8 cellular contexts compared by ENCODE assay signal in genomic region chr4:39181905-39182638, GRCh38. TPM values are rescaled to one million over a fixed set of nuclear protein-coding genes. Genes with fewer than 3 reads are reported as not detected.
DNase-seq lines count a peak whose midpoint lies in the region; ATAC-seq and TF ChIP-seq lines count a peak whose summit lies in the region.

TSS of gene WDR19 (plus strand) at chr4:39182529. CDS start at chr4:39182558, 29 bp downstream.

- H3K36me3 ChIP-seq in right atrium auricular region (no peaks in the 10 kb centered on the region), psoas muscle (ENCODE audit: insufficient read depth in 1 of 2, low read depth in 1 of 2) (peaks cover 0 to 9% of the 10 kb centered on the region in 2 donors), uterus (no peaks in the 10 kb centered on the region)

- in situ Hi-C loops in GM13977 (cut with MboI; ENCODE audit: low pct_unique_long_range_greater_than_20kb, low sequenced_read_pairs, unreplicated experiment): no loop called here

- peak within 1 kb of the TSS; percentile 69 to 78 for H3K27ac ChIP-seq in right atrium auricular region
- H3K27ac ChIP-seq in psoas muscle: peak within 1 kb of the TSS; percentile 87
- peak within 1 kb of the TSS; percentile 76 to 80 for H3K27ac ChIP-seq in uterus

- peaks cover 10% of the 10 kb centered on the region for H3K27me3 Mint-ChIP-seq in T-helper 1 cell treated with Interleukin-12 subunit alpha and Interleukin-12 subunit beta and Interleukin-4 antibody, amounts not matched to agents 30 μg/mL and 1 μg/mL, for 36 hours (ENCODE audit: low read depth)

- H3K27me3 ChIP-seq in right atrium auricular region (no peaks in the 10 kb centered on the region), psoas muscle (ENCODE audit: insufficient read depth in 3 of 3, low read length in 2 of 3) (no peaks in the 10 kb centered on the region), uterus (no peaks in the 10 kb centered on the region)

- peaks cover 1% of the 10 kb centered on the region for H3K36me3 Mint-ChIP-seq in T-helper 1 cell treated with Interleukin-12 subunit alpha and Interleukin-12 subunit beta and Interleukin-4 antibody, amounts not matched to agents 30 μg/mL and 1 μg/mL, for 36 hours (ENCODE audit: low read depth)

- WGBS in psoas muscle, 3 donors: 0% methylated on average over 48 of the region's 48 CpGs

- no peak within 1 kb of the TSS for H3K4me3 Mint-ChIP-seq in T-helper 1 cell treated with Interleukin-12 subunit alpha and Interleukin-12 subunit beta and Interleukin-4 antibody, amounts not matched to agents 30 μg/mL and 1 μg/mL, for 36 hours

- peaks cover 7% of the 10 kb centered on the region for H3K4me1 Mint-ChIP-seq in T-helper 1 cell treated with Interleukin-12 subunit alpha and Interleukin-12 subunit beta and Interleukin-4 antibody, amounts not matched to agents 30 μg/mL and 1 μg/mL, for 36 hours (ENCODE audit: low read depth)

- H3K9me3 ChIP-seq in right atrium auricular region (no peaks in the 10 kb centered on the region), psoas muscle (no peaks in the 10 kb centered on the region), uterus (no peaks in the 10 kb centered on the region)

- H3K9me3 Mint-ChIP-seq in T-helper 1 cell treated with Interleukin-12 subunit alpha and Interleukin-12 subunit beta and Interleukin-4 antibody, amounts not matched to agents 30 μg/mL and 1 μg/mL, for 36 hours: no peaks in the 10 kb centered on the region

- ATAC-seq in HG02884 (IDR thresholded peaks at IDR 0.05; ENCODE audit: unreplicated experiment): peak; percentile 97
- peak; percentile 99 to 100 (median 100) for ATAC-seq in psoas muscle

- H3K27ac Mint-ChIP-seq in T-helper 1 cell treated with Interleukin-12 subunit alpha and Interleukin-12 subunit beta and Interleukin-4 antibody, amounts not matched to agents 30 μg/mL and 1 μg/mL, for 36 hours: peak within 1 kb of the TSS; percentile 8

- peak; percentile 63 for TF ChIP-seq CTCF in GM13977 (IDR thresholded peaks at IDR 0.05; ENCODE audit: extremely low read depth, insufficient read depth, missing control alignments)
- TF ChIP-seq CTCF in right atrium auricular region (IDR thresholded peaks at IDR 0.05): peak in 1 of 2 donors; percentile 55
- TF ChIP-seq CTCF in psoas muscle (IDR thresholded peaks at IDR 0.05): peak; percentile 48
- peak; percentile 42 to 66 (median 50) for TF ChIP-seq CTCF in uterus (IDR thresholded peaks at IDR 0.05)

- peak; percentile 95 for DNase-seq in GM13977 (ENCODE audit: low spot score)
- DNase-seq in NCI-H1694 (lab: John Stamatoyannopoulos, UW): peak; percentile 96
- DNase-seq in anterior cingulate cortex (lab: John Stamatoyannopoulos, UW): peak; percentile 93 to 100 (median 99)
- DNase-seq in right atrium auricular region (ENCODE audit: low spot score): peak; percentile 99
- DNase-seq in psoas muscle: peak; percentile 99
- peak; percentile 98 for DNase-seq in uterus

- intact Hi-C loops in psoas muscle (cut with DNase I) (loop anchor here in 1 of 2 donors (5.0 kb wide), 1 partner anchor 235 kb away; no protein-coding TSS in a partner anchor), uterus (cut with DNase I; ENCODE audit: low total_unique reads) (no loop called here)

- TF ChIP-seq POLR2A in uterus (IDR thresholded peaks at IDR 0.05): peak; percentile 33 to 56

- H3K4me1 ChIP-seq in right atrium auricular region (peaks cover 0 to 14% of the 10 kb centered on the region in 2 donors), psoas muscle (peaks cover 14% of the 10 kb centered on the region), uterus (no peaks in the 10 kb centered on the region)

- H3K4me3 ChIP-seq in right atrium auricular region (peak within 1 kb of the TSS; percentile 62 to 82), psoas muscle (peak within 1 kb of the TSS; percentile 88), uterus (peak within 1 kb of the TSS; percentile 54 to 90)

RNA-seq across cellular contexts. Expression of gene WDR19, which starts in this region (rescaled TPM):
- total RNA-seq in right atrium auricular region (1 to 10 TPM; 6.4 to 9.2 TPM), psoas muscle (1 to 10 TPM; 3.9 to 6.6 (median 4.6) TPM), uterus (100 to 1,000 TPM in 1 of 4 donors, 10 to 100 TPM in 3; 37.4 to 129 (median 74.0) TPM)
- 1 to 10 TPM; 5.4 to 7.1 (median 7.1) TPM for polyA plus RNA-seq in psoas muscle

Comparison
In these comparisons a context has a peak if more than half of its experiments do, and no peak if none do; other contexts are left out.
1. Peak in every context shown above with its lines: DNase-seq, ATAC-seq, H3K4me3 ChIP-seq and H3K27ac ChIP-seq.